ENCODE assay signal across 30 cellular contexts in the genomic region with DNA sequence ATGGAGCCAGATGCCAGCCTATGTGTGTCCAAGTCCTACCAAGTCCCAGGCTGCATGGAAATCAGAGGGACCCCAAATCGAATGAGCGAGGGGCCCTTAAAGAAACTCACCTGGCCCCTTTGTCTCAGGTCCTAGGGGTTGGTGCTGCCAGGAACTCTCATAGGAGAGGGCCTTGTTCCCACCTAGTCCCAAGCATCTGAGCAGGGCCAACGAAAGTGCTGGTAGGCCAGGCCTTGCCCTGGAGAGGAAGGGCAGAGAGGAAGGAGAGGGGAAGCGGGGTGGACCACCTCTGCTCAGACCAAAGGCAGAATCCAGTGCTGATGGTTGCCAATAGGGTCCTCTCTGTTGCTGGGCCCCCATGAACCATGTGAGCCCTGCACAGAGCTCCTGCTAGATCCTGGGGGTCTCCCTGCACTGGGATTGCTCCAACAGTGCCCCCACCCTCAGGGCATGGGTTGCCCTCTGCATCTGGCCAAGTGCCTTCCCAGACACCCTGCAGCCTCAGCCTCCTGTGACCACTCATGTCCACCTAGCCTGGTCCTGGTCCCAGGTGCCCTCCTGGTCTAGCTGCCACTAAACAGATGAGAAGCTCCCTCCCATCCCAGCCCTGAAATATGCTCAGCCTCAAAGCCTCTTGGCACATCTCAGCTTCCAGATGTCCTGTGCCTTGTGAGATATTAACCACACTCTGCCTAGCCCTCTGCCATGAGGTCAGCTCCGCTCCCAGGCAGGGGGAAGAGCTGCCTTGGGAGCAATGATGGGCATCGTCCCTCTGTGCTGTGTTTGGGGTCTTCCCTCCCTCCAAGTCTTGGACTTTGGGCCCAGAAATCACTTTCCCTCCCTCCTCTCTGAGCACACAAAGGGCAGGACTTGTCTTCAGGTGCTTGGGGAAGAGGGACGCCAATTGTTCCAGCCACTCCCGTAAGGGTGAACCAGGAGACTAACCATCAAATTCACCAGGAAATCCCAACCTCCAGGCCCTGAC.
DNase-seq lines count a peak whose midpoint lies in the region; ATAC-seq, FAIRE-seq and TF ChIP-seq lines count a peak whose summit lies in the region.
"Had no signal": no experiment of that assay in that cellular context is flagged by ENCODE, and none has a peak within 500 bp of the region (broad histone marks: within the 10 kb centered on the region; RNA-seq: fewer than 3 reads in every experiment).

No MANE protein-coding gene starts in this region.

- in situ Hi-C loops in mammary epithelial cell (cut with MboI; ENCODE audit: low sequenced_read_pairs in 2 of 2) = no loop called here

- peaks cover 4% of the 10 kb centered on the region for H3K36me3 Mint-ChIP-seq in chondrocyte (ENCODE audit: low read depth)

- peaks cover 0 to 4% of the 10 kb centered on the region in 2 donors for H3K4me1 ChIP-seq in right atrium auricular region
- no peaks in the 10 kb centered on the region for H3K4me1 ChIP-seq in mammary epithelial cell (ENCODE audit: insufficient read depth, low read length)
- H3K4me1 ChIP-seq: psoas muscle, tibial artery had no signal

- WGBS in mammary epithelial cell (ENCODE audit: low coverage, missing lambda C conversion rate) = 42% methylated on average over 6 of the region's 8 CpGs

- no peaks in the 10 kb centered on the region for H3K27me3 Mint-ChIP-seq in chondrocyte (ENCODE audit: low read depth)
- H3K27me3 Mint-ChIP-seq: activated CD4-positive, alpha-beta T cell treated with anti-CD3 and anti-CD28 coated beads, Interleukin-2, amount 10 ng/mL, durations not matched to agents 7 days and 5 days had no signal

- no peaks in the 10 kb centered on the region for H3K9me3 Mint-ChIP-seq in chondrocyte (ENCODE audit: low read depth)
- H3K9me3 Mint-ChIP-seq: activated CD4-positive, alpha-beta T cell treated with anti-CD3 and anti-CD28 coated beads, Interleukin-2, amount 10 ng/mL, durations not matched to agents 7 days and 5 days; activated naive CD8-positive, alpha-beta T cell treated with anti-CD3 and anti-CD28 coated beads, Interleukin-2, amount 50 U/mL, for 24 hours; activated T-helper 2 cell treated with anti-CD3 and anti-CD28 coated beads, Interferon-gamma antibody, Interleukin-2, Interleukin-4, amounts not matched to agents 10 μg/mL and 5 μg/mL and 100 μg/mL, durations not matched to agents 14 hours and 24 hours and 36 hours had no signal

- BruUV-seq in mammary epithelial cell (replicated peaks; lab: Mats Ljungman, UMichigan) = no TSS peak

- no peak overlapping the region for H3K4me3 ChIP-seq in right atrium auricular region
- H3K4me3 ChIP-seq in mammary epithelial cell (replicated peaks in 1 of 3; ENCODE audit: insufficient read depth in 1 of 3, low read depth in 2 of 3, low read length in 3 of 3) = no peak overlapping the region
- H3K4me3 ChIP-seq: K562, psoas muscle, skin epidermis, tibial artery had no signal

- H3K9me3 ChIP-seq in right atrium auricular region (peaks cover 0 to 6% of the 10 kb centered on the region in 2 donors), mammary epithelial cell (replicated peaks; ENCODE audit: insufficient read depth, low read length) (peaks cover 43% of the 10 kb centered on the region)
- H3K9me3 ChIP-seq: neutrophil, tibial artery had no signal

- CTCF ChIA-PET in mammary epithelial cell (lab: Charles Lee; ENCODE audit: low non-redundant PET) = no interaction called here

- no peak overlapping the region for H3K4me3 Mint-ChIP-seq in chondrocyte (ENCODE audit: unreplicated experiment)
- H3K4me3 Mint-ChIP-seq: activated CD4-positive, alpha-beta T cell treated with anti-CD3 and anti-CD28 coated beads, Interleukin-2, amount 10 ng/mL, durations not matched to agents 7 days and 5 days; activated naive CD8-positive, alpha-beta T cell treated with anti-CD3 and anti-CD28 coated beads, Interleukin-2, amount 50 U/mL, for 24 hours; memory B cell; stimulated activated naive CD8-positive, alpha-beta T cell treated with anti-CD3 and anti-CD28 coated beads, Interleukin-15, amount 100 ng/mL, for 72 hours had no signal

- no peak for ATAC-seq in left ventricle myocardium superior
- ATAC-seq: activated naive CD8-positive, alpha-beta T cell treated with anti-CD3 and anti-CD28 coated beads, Interleukin-2, amount 50 U/mL, for 24 hours; K562; PC-3; psoas muscle; stimulated activated naive CD8-positive, alpha-beta T cell treated with anti-CD3 and anti-CD28 coated beads, Interleukin-15, amount 100 ng/mL, for 72 hours had no signal

- no peak overlapping the region for H3K27ac Mint-ChIP-seq in chondrocyte (ENCODE audit: unreplicated experiment)
- H3K27ac Mint-ChIP-seq: activated CD4-positive, alpha-beta T cell treated with anti-CD3 and anti-CD28 coated beads, Interleukin-2, amount 10 ng/mL, durations not matched to agents 7 days and 5 days; activated naive CD8-positive, alpha-beta T cell treated with anti-CD3 and anti-CD28 coated beads, Interleukin-2, amount 50 U/mL, for 24 hours; activated T-helper 2 cell treated with anti-CD3 and anti-CD28 coated beads, Interferon-gamma antibody, Interleukin-2, Interleukin-4, amounts not matched to agents 10 μg/mL and 5 μg/mL and 100 μg/mL, durations not matched to agents 14 hours and 24 hours and 36 hours; memory B cell had no signal

- TF ChIP-seq CTCF in right atrium auricular region (IDR thresholded peaks at IDR 0.05) = no peak
- no peak for TF ChIP-seq CTCF in chondrocyte (IDR thresholded peaks at IDR 0.05)
- no peak for TF ChIP-seq CTCF in mammary epithelial cell (conservative IDR thresholded peaks at IDR 0.05 in 1 of 2, IDR thresholded peaks at IDR 0.05 in 1 of 2; ENCODE audit: extremely low read depth in 1 of 2, insufficient read depth in 1 of 2, low read depth in 1 of 2, low read length in 2 of 2)

- H2AFZ ChIP-seq in mammary epithelial cell (ENCODE audit: low read depth, low read length) = no peak overlapping the region

- H3K27me3 ChIP-seq in right atrium auricular region (no peaks in the 10 kb centered on the region), mammary epithelial cell (ENCODE audit: insufficient read depth, low read length) (no peaks in the 10 kb centered on the region)
- H3K27me3 ChIP-seq: neutrophil, tibial artery had no signal

- no peaks in the 10 kb centered on the region for H4K20me1 ChIP-seq in mammary epithelial cell (ENCODE audit: insufficient read depth, low read length)

- no peaks in the 10 kb centered on the region for H3K4me1 Mint-ChIP-seq in chondrocyte (ENCODE audit: low read depth)
- H3K4me1 Mint-ChIP-seq: activated CD4-positive, alpha-beta T cell treated with anti-CD3 and anti-CD28 coated beads, Interleukin-2, amount 10 ng/mL, durations not matched to agents 7 days and 5 days; activated naive CD8-positive, alpha-beta T cell treated with anti-CD3 and anti-CD28 coated beads, Interleukin-2, amount 50 U/mL, for 24 hours; memory B cell; stimulated activated naive CD8-positive, alpha-beta T cell treated with anti-CD3 and anti-CD28 coated beads, Interleukin-15, amount 100 ng/mL, for 72 hours had no signal

- H3K9ac ChIP-seq in mammary epithelial cell (ENCODE audit: insufficient read depth, low read length) = no peak overlapping the region

- H3K27ac ChIP-seq in right atrium auricular region (no peak overlapping the region), mammary epithelial cell (ENCODE audit: insufficient read depth, low read depth, low read length) (no peak overlapping the region)
- H3K27ac ChIP-seq: C4-2B, neutrophil, psoas muscle, skin epidermis, tibial artery had no signal

- H3K36me3 ChIP-seq in right atrium auricular region = no peaks in the 10 kb centered on the region
- no peaks in the 10 kb centered on the region for H3K36me3 ChIP-seq in mammary epithelial cell (ENCODE audit: insufficient read depth, low read length)
- H3K36me3 ChIP-seq: neutrophil had no signal

- DNase-seq in right atrium auricular region (ENCODE audit: low spot score) (peak; percentile 34), left ventricle myocardium superior (no peak), chondrocyte (ENCODE audit: low spot score) (peak; percentile 59), mesenteric fat pad (ENCODE audit: low spot score) (peak; percentile 43), NCI-H774 (lab: John Stamatoyannopoulos, UW) (no peak), mammary epithelial cell (no peak), GM19239 (ENCODE audit: insufficient read length, low spot score) (no peak)
- DNase-seq: activated CD4-positive, alpha-beta T cell treated with anti-CD3 and anti-CD28 coated beads, Interleukin-2, amount 10 ng/mL, durations not matched to agents 7 days and 5 days; activated naive CD8-positive, alpha-beta T cell treated with anti-CD3 and anti-CD28 coated beads, Interleukin-2, amount 50 U/mL, for 24 hours; DND-41; H7; NCI-H1105; NCI-H1930; NCI-H524 treated with DMSO at 0.1 percent for 48 hours; NK-92 treated with Interleukin-12 subunit alpha and Interleukin-12 subunit beta, amount 100 ng/mL, for 24 hours; PC-3; psoas muscle; SIG-M5; stimulated activated CD4-positive, alpha-beta T cell treated with anti-CD3 and anti-CD28 coated beads, Interleukin-1b, Interleukin-23, amount 100 ng/mL, for 48 hours; stimulated activated CD8-positive, alpha-beta memory T cell treated with anti-CD3 and anti-CD28 coated beads, Interleukin-4, amount 100 ng/mL, for 48 hours had no signal

- intact Hi-C loops in left ventricle myocardium superior (cut with micrococcal nuclease) (no loop called here), mammary epithelial cell (cut with micrococcal nuclease) (no loop called here)

- dilution Hi-C loops in mammary epithelial cell (cut with HindIII; ENCODE audit: low sequenced_read_pairs) = no loop called here

- FAIRE-seq in GM19239 (lab: Jason Lieb, UNC) = no peak
- FAIRE-seq: endothelial cell of umbilical vein, K562, keratinocyte had no signal

- H3K79me2 ChIP-seq in mammary epithelial cell (ENCODE audit: insufficient read depth, low read length) = no peaks in the 10 kb centered on the region

- no peak overlapping the region for H3K4me2 ChIP-seq in mammary epithelial cell (ENCODE audit: insufficient read depth, low read depth, low read length)

Comparison
In these comparisons a context has a peak if more than half of its experiments do, and no peak if none do; other contexts are left out.
1. DNase-seq: peak in right atrium auricular region (single experiment), chondrocyte (single experiment) and mesenteric fat pad (single experiment); none in left ventricle myocardium superior (single experiment), NCI-H774 (single experiment), mammary epithelial cell (single experiment) and GM19239 (single experiment).